1 cellular context compared by ENCODE assay signal in genomic region chr12:75944097-75944904, GRCh38.
TF ChIP-seq lines count a peak whose summit lies in the region.

No MANE protein-coding gene starts in this region.

TF ChIP-seq in WTC11, 78 proteins besides CTCF, POLR2A, EP300 and RAD21 (continued from another document and continues in another):
- TF ChIP-seq ERG (CRISPR knock-in tag; IDR thresholded peaks at IDR 0.05) (no peak), MYBL2 (CRISPR knock-in tag; IDR thresholded peaks at IDR 0.05) (no peak), ESRRA (CRISPR knock-in tag; IDR thresholded peaks at IDR 0.05; ENCODE audit: borderline replicate concordance) (no peak), TP53 (CRISPR knock-in tag; IDR thresholded peaks at IDR 0.05) (no peak), SMAD3 (CRISPR knock-in tag; IDR thresholded peaks at IDR 0.05; ENCODE audit: borderline replicate concordance) (no peak), FOXJ3 (CRISPR knock-in tag; IDR thresholded peaks at IDR 0.05; ENCODE audit: borderline replicate concordance) (no peak; the same call in 1 of the 2 replicates), GTF2I (CRISPR knock-in tag; conservative IDR thresholded peaks at IDR 0.05) (no peak), ZBTB21 (CRISPR knock-in tag; IDR thresholded peaks at IDR 0.05; ENCODE audit: borderline replicate concordance) (no peak), AFF4 (CRISPR knock-in tag; IDR thresholded peaks at IDR 0.05; ENCODE audit: borderline replicate concordance) (0 out of 2 replicates have a peak, but pooled peaks have one; percentile 29), FOXK1 (CRISPR knock-in tag; IDR thresholded peaks at IDR 0.05) (0 out of 2 replicates have a peak, but pooled peaks have one; percentile 56), SP1 (CRISPR knock-in tag; conservative IDR thresholded peaks at IDR 0.05) (peak; percentile 59), ZNF219 (CRISPR knock-in tag; IDR thresholded peaks at IDR 0.05; ENCODE audit: borderline replicate concordance) (no peak), NFE2L1 (CRISPR knock-in tag; IDR thresholded peaks at IDR 0.05) (0 out of 2 replicates have a peak, but pooled peaks have one; percentile 22), KAT7 (CRISPR knock-in tag; IDR thresholded peaks at IDR 0.05; ENCODE audit: borderline replicate concordance) (no peak), TCF7 (CRISPR knock-in tag; IDR thresholded peaks at IDR 0.05; ENCODE audit: low read depth) (no peak), NFYB (CRISPR knock-in tag; conservative IDR thresholded peaks at IDR 0.05; ENCODE audit: low read depth) (no peak), MLX (CRISPR knock-in tag; IDR thresholded peaks at IDR 0.05) (no peak), ZNF423 (CRISPR knock-in tag; IDR thresholded peaks at IDR 0.05) (0 out of 2 replicates have a peak, but pooled peaks have one; percentile 10), E2F5 (CRISPR knock-in tag; IDR thresholded peaks at IDR 0.05) (no peak), ATF3 (CRISPR knock-in tag; conservative IDR thresholded peaks at IDR 0.05) (no peak), HMGA2 (CRISPR knock-in tag; IDR thresholded peaks at IDR 0.05) (no peak), ETV6 (CRISPR knock-in tag; IDR thresholded peaks at IDR 0.05) (peak; percentile 43; the same call in 1 of the 2 replicates), E2F4 (CRISPR knock-in tag; IDR thresholded peaks at IDR 0.05; ENCODE audit: borderline replicate concordance, low read depth) (no peak), GABPB1 (CRISPR knock-in tag; IDR thresholded peaks at IDR 0.05) (peak; percentile 64), ATF1 (CRISPR knock-in tag; IDR thresholded peaks at IDR 0.05) (no peak), OVOL2 (CRISPR knock-in tag; IDR thresholded peaks at IDR 0.05; ENCODE audit: borderline replicate concordance) (no peak), MXD4 (CRISPR knock-in tag; IDR thresholded peaks at IDR 0.05; ENCODE audit: borderline replicate concordance) (no peak), STAT6 (CRISPR knock-in tag; conservative IDR thresholded peaks at IDR 0.05; ENCODE audit: low read depth) (no peak), SOX15 (CRISPR knock-in tag; IDR thresholded peaks at IDR 0.05) (no peak)
- TF ChIP-seq, protein P1, sequence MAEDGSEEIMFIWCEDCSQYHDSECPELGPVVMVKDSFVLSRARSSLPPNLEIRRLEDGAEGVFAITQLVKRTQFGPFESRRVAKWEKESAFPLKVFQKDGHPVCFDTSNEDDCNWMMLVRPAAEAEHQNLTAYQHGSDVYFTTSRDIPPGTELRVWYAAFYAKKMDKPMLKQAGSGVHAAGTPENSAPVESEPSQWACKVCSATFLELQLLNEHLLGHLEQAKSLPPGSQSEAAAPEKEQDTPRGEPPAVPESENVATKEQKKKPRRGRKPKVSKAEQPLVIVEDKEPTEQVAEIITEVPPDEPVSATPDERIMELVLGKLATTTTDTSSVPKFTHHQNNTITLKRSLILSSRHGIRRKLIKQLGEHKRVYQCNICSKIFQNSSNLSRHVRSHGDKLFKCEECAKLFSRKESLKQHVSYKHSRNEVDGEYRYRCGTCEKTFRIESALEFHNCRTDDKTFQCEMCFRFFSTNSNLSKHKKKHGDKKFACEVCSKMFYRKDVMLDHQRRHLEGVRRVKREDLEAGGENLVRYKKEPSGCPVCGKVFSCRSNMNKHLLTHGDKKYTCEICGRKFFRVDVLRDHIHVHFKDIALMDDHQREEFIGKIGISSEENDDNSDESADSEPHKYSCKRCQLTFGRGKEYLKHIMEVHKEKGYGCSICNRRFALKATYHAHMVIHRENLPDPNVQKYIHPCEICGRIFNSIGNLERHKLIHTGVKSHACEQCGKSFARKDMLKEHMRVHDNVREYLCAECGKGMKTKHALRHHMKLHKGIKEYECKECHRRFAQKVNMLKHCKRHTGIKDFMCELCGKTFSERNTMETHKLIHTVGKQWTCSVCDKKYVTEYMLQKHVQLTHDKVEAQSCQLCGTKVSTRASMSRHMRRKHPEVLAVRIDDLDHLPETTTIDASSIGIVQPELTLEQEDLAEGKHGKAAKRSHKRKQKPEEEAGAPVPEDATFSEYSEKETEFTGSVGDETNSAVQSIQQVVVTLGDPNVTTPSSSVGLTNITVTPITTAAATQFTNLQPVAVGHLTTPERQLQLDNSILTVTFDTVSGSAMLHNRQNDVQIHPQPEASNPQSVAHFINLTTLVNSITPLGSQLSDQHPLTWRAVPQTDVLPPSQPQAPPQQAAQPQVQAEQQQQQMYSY (CRISPR knock-in tag; IDR thresholded peaks at IDR 0.05), result no peak
- TF ChIP-seq, protein P2, sequence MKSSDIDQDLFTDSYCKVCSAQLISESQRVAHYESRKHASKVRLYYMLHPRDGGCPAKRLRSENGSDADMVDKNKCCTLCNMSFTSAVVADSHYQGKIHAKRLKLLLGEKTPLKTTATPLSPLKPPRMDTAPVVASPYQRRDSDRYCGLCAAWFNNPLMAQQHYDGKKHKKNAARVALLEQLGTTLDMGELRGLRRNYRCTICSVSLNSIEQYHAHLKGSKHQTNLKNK (CRISPR knock-in tag; IDR thresholded peaks at IDR 0.05), result no peak
- TF ChIP-seq, protein P3, sequence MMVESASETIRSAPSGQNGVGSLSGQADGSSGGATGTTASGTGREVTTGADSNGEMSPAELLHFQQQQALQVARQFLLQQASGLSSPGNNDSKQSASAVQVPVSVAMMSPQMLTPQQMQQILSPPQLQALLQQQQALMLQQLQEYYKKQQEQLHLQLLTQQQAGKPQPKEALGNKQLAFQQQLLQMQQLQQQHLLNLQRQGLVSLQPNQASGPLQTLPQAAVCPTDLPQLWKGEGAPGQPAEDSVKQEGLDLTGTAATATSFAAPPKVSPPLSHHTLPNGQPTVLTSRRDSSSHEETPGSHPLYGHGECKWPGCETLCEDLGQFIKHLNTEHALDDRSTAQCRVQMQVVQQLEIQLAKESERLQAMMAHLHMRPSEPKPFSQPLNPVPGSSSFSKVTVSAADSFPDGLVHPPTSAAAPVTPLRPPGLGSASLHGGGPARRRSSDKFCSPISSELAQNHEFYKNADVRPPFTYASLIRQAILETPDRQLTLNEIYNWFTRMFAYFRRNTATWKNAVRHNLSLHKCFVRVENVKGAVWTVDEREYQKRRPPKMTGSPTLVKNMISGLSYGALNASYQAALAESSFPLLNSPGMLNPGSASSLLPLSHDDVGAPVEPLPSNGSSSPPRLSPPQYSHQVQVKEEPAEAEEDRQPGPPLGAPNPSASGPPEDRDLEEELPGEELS (CRISPR knock-in tag; IDR thresholded peaks at IDR 0.05), result no peak
- TF ChIP-seq, protein P4, sequence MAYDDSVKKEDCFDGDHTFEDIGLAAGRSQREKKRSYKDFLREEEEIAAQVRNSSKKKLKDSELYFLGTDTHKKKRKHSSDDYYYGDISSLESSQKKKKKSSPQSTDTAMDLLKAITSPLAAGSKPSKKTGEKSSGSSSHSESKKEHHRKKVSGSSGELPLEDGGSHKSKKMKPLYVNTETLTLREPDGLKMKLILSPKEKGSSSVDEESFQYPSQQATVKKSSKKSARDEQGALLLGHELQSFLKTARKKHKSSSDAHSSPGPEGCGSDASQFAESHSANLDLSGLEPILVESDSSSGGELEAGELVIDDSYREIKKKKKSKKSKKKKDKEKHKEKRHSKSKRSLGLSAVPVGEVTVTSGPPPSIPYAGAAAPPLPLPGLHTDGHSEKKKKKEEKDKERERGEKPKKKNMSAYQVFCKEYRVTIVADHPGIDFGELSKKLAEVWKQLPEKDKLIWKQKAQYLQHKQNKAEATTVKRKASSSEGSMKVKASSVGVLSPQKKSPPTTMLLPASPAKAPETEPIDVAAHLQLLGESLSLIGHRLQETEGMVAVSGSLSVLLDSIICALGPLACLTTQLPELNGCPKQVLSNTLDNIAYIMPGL (CRISPR knock-in tag; IDR thresholded peaks at IDR 0.05), result no peak
- TF ChIP-seq, protein P5, sequence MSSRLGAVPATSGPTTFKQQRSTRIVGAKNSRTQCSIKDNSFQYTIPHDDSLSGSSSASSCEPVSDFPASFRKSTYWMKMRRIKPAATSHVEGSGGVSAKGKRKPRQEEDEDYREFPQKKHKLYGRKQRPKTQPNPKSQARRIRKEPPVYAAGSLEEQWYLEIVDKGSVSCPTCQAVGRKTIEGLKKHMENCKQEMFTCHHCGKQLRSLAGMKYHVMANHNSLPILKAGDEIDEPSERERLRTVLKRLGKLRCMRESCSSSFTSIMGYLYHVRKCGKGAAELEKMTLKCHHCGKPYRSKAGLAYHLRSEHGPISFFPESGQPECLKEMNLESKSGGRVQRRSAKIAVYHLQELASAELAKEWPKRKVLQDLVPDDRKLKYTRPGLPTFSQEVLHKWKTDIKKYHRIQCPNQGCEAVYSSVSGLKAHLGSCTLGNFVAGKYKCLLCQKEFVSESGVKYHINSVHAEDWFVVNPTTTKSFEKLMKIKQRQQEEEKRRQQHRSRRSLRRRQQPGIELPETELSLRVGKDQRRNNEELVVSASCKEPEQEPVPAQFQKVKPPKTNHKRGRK (CRISPR knock-in tag; IDR thresholded peaks at IDR 0.05; ENCODE audit: borderline replicate concordance), result no peak
